Comparison of ENCODE assay signal across 35 cellular contexts in genomic region chr3:193086688-193087087, GRCh38.
"Had no signal": no experiment of that assay in that cellular context is flagged by ENCODE, and none has a peak within 500 bp of the region (broad histone marks: within the 10 kb centered on the region; RNA-seq: fewer than 3 reads in every experiment).

No MANE protein-coding gene starts in this region.

- H3K4me3 Mint-ChIP-seq: activated CD4-positive, alpha-beta memory T cell treated with anti-CD3 and anti-CD28 coated beads for 36 hours; activated CD4-positive, alpha-beta T cell treated with anti-CD3 and anti-CD28 coated beads for 36 hours; activated CD4-positive, alpha-beta T cell treated with anti-CD3 and anti-CD28 coated beads, Interleukin-2, amount 10 ng/mL, durations not matched to agents 7 days and 5 days; activated naive CD4-positive, alpha-beta T cell treated with anti-CD3 and anti-CD28 coated beads for 36 hours; activated naive CD8-positive, alpha-beta T cell treated with anti-CD3 and anti-CD28 coated beads, Interleukin-2, amount 50 U/mL, for 24 hours; activated T-cell treated with anti-CD3 and anti-CD28 coated beads, Interleukin-2, amount 50 U/mL, for 4 hours; activated T-helper 1 cell treated with anti-CD3 and anti-CD28 coated beads, Interleukin-12 subunit alpha, Interleukin-12 subunit beta, Interleukin-2, Interleukin-4 antibody, amounts not matched to agents 30 ng/mL and 10 ng/mL and 1 ng/mL, durations not matched to agents 14 hours and 24 hours and 36 hours; T-helper 1 cell treated with Interleukin-12 subunit alpha and Interleukin-12 subunit beta and Interleukin-4 antibody, amounts not matched to agents 30 μg/mL and 1 μg/mL, for 36 hours; T-helper 2 cell treated with Interferon-gamma antibody and Interleukin-4, amounts not matched to agents 5 μg/mL and 100 μg/mL, for 36 hours; WTC11 had no signal

- H3K9ac ChIP-seq: SK-N-SH had no signal

- H3K9me3 ChIP-seq: Peyer's patch, SJSA1, SK-N-SH had no signal

- DNase-seq: activated CD4-positive, alpha-beta memory T cell treated with anti-CD3 and anti-CD28 coated beads for 36 hours; activated CD4-positive, alpha-beta T cell treated with anti-CD3 and anti-CD28 coated beads for 36 hours; activated CD4-positive, alpha-beta T cell treated with anti-CD3 and anti-CD28 coated beads, Interleukin-2, amount 10 ng/mL, durations not matched to agents 7 days and 5 days; activated CD8-positive, alpha-beta memory T cell treated with anti-CD3 and anti-CD28 coated beads, Interleukin-2, amount 50 U/mL, for 4 hours; activated gamma-delta T cell treated with Interleukin-2 at 50 U/mL for 16 hours; activated naive CD4-positive, alpha-beta T cell treated with anti-CD3 and anti-CD28 coated beads for 36 hours; activated naive CD8-positive, alpha-beta T cell treated with anti-CD3 and anti-CD28 coated beads, Interleukin-2, amount 50 U/mL, for 24 hours; activated T-cell treated with anti-CD3 and anti-CD28 coated beads for 4 hours; activated T-cell treated with anti-CD3 and anti-CD28 coated beads, Interleukin-2, amount 50 U/mL, for 4 hours; anterior cingulate cortex; brain microvascular endothelial cell; central memory CD4-positive, alpha-beta T cell; NCI-H1092 treated with DMSO at 0.1 percent for 48 hours; NCI-H1417; NCI-H146; NCI-H187; NCI-H2029 treated with DMSO at 0.1 percent for 48 hours; NCI-H2107; NCI-H2171; NCI-H510A; NCI-H526; NCI-H748 treated with DMSO at 0.1 percent for 48 hours; NK-92 treated with Interleukin-12 subunit alpha and Interleukin-12 subunit beta, amount 100 ng/mL, for 24 hours; PC-3; Peyer's patch; RPMI8226; SHP77 treated with DMSO at 0.1 percent for 48 hours; SK-N-SH had no signal

- FAIRE-seq: TTC549 had no signal

- H3K9me3 Mint-ChIP-seq: activated CD4-positive, alpha-beta T cell treated with anti-CD3 and anti-CD28 coated beads, Interleukin-2, amount 10 ng/mL, durations not matched to agents 7 days and 5 days; activated T-helper 1 cell treated with anti-CD3 and anti-CD28 coated beads, Interleukin-12 subunit alpha, Interleukin-12 subunit beta, Interleukin-2, Interleukin-4 antibody, amounts not matched to agents 30 ng/mL and 10 ng/mL and 1 ng/mL, durations not matched to agents 14 hours and 24 hours and 36 hours; T-helper 1 cell treated with Interleukin-12 subunit alpha and Interleukin-12 subunit beta and Interleukin-4 antibody, amounts not matched to agents 30 μg/mL and 1 μg/mL, for 36 hours; T-helper 2 cell treated with Interferon-gamma antibody and Interleukin-4, amounts not matched to agents 5 μg/mL and 100 μg/mL, for 36 hours had no signal

- H3K4me2 ChIP-seq: SK-N-SH had no signal

- H3K4me3 ChIP-seq: Peyer's patch, SJSA1 had no signal

- H3K27me3 Mint-ChIP-seq: activated CD4-positive, alpha-beta T cell treated with anti-CD3 and anti-CD28 coated beads, Interleukin-2, amount 10 ng/mL, durations not matched to agents 7 days and 5 days had no signal

- H3K4me1 Mint-ChIP-seq: activated CD4-positive, alpha-beta T cell treated with anti-CD3 and anti-CD28 coated beads for 36 hours; activated CD4-positive, alpha-beta T cell treated with anti-CD3 and anti-CD28 coated beads, Interleukin-2, amount 10 ng/mL, durations not matched to agents 7 days and 5 days; activated naive CD8-positive, alpha-beta T cell treated with anti-CD3 and anti-CD28 coated beads, Interleukin-2, amount 50 U/mL, for 24 hours; WTC11 had no signal

- H3K27ac ChIP-seq: brain microvascular endothelial cell, Peyer's patch, SJSA1 had no signal

- H3K27ac Mint-ChIP-seq: activated CD4-positive, alpha-beta memory T cell treated with anti-CD3 and anti-CD28 coated beads for 36 hours; activated CD4-positive, alpha-beta T cell treated with anti-CD3 and anti-CD28 coated beads for 36 hours; activated CD4-positive, alpha-beta T cell treated with anti-CD3 and anti-CD28 coated beads, Interleukin-2, amount 10 ng/mL, durations not matched to agents 7 days and 5 days; activated naive CD4-positive, alpha-beta T cell treated with anti-CD3 and anti-CD28 coated beads for 36 hours; activated naive CD4-positive, alpha-beta T cell treated with anti-CD3 and anti-CD28 coated beads, Interleukin-2, amount 50 U/mL, for 72 hours; activated naive CD8-positive, alpha-beta T cell treated with anti-CD3 and anti-CD28 coated beads, Interleukin-2, amount 50 U/mL, for 24 hours; activated T-helper 1 cell treated with anti-CD3 and anti-CD28 coated beads, Interleukin-12 subunit alpha, Interleukin-12 subunit beta, Interleukin-2, Interleukin-4 antibody, amounts not matched to agents 30 ng/mL and 10 ng/mL and 1 ng/mL, durations not matched to agents 14 hours and 24 hours and 36 hours; T-helper 1 cell treated with Interleukin-12 subunit alpha and Interleukin-12 subunit beta and Interleukin-4 antibody, amounts not matched to agents 30 μg/mL and 1 μg/mL, for 36 hours; T-helper 2 cell treated with Interferon-gamma antibody and Interleukin-4, amounts not matched to agents 5 μg/mL and 100 μg/mL, for 36 hours; WTC11 had no signal

- H3K27me3 ChIP-seq: brain microvascular endothelial cell, Peyer's patch, SJSA1 had no signal

- H3K36me3 ChIP-seq: brain microvascular endothelial cell, Peyer's patch, SJSA1 had no signal

- H3K4me1 ChIP-seq: Peyer's patch, SJSA1 had no signal

- H3K36me3 Mint-ChIP-seq: activated CD4-positive, alpha-beta memory T cell treated with anti-CD3 and anti-CD28 coated beads for 36 hours; activated naive CD4-positive, alpha-beta T cell treated with anti-CD3 and anti-CD28 coated beads, Interleukin-2, amount 50 U/mL, for 72 hours had no signal
